ENCODE assay signal across 13 cellular contexts in the genomic region with DNA sequence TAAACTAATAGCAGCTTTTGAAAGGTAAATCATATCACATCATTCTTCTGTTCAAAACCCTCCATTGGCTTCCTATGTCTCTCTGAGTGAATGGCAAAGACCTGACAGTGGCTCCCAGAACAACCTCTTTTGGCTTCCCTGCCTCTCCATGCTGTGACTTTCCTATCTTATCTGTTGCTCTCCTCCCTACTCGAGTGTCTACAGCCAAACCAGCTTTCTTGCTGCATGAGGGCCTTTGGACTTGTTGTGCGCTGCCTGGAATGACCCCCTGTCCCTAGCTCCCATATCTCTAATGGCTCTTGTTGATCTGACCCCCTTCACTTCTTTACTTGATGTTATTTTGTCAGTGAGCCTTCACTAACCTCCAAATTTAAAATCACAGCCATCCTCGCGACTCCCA. TPM values are rescaled to one million over a fixed set of nuclear protein-coding genes. Genes with fewer than 3 reads are reported as not detected.
A peak's percentile ranks its signal among the peaks of the same experiment; 100 is the strongest.
DNase-seq lines count a peak whose midpoint lies in the region; ATAC-seq, FAIRE-seq and TF ChIP-seq lines count a peak whose summit lies in the region.
"Had no signal": no experiment of that assay in that cellular context is flagged by ENCODE, and none has a peak within 500 bp of the region (broad histone marks: within the 10 kb centered on the region; RNA-seq: fewer than 3 reads in every experiment).

No MANE protein-coding gene starts in this region.

- no peaks in the 10 kb centered on the region for H3K9me3 ChIP-seq in BLaER1 treated with 17β-estradiol and CSF1 and Interleukin-3, amounts not matched to agents 10 nM and 100 nM (replicated peaks in 1 of 11)
- H3K9me3 ChIP-seq in keratinocyte (ENCODE audit: control insufficient read depth, low read depth, low read length) = no peaks in the 10 kb centered on the region

- FAIRE-seq in keratinocyte (lab: Jason Lieb, UNC) = peak; percentile 13
- FAIRE-seq: D721Med, endometrium had no signal

- H3K4me3 ChIP-seq in BLaER1 treated with 17β-estradiol and CSF1 and Interleukin-3, amounts not matched to agents 10 nM and 100 nM = no peak overlapping the region
- peak overlapping the region in 1 of 3 experiments; percentile 29 for H3K4me3 ChIP-seq in keratinocyte (ENCODE audit: control insufficient read depth in 2 of 3, extremely low read depth in 1 of 3, insufficient read depth in 2 of 3, low read depth in 1 of 3, low read length in 3 of 3)

- H3K36me3 Mint-ChIP-seq in activated naive CD8-positive, alpha-beta T cell treated with anti-CD3 and anti-CD28 coated beads, Interleukin-2, amount 10 ng/mL, durations not matched to agents 7 days and 5 days = peaks cover 18% of the 10 kb centered on the region

- DNase-seq in DMS79 treated with DMSO at 0.1 percent for 48 hours (lab: John Stamatoyannopoulos, UW) (peak; percentile 66), keratinocyte (ENCODE audit: low read depth, low spot score) (no peak), SW480 (ENCODE audit: low spot score) (no peak), SW 1271 (lab: John Stamatoyannopoulos, UW) (no peak), NAMALWA (ENCODE audit: low spot score) (no peak)
- DNase-seq in activated naive CD8-positive, alpha-beta T cell treated with anti-CD3 and anti-CD28 coated beads, Interleukin-2, amount 10 ng/mL, durations not matched to agents 7 days and 5 days = no peak
- no peak for DNase-seq in stimulated activated CD4-positive, alpha-beta T cell treated with anti-CD3 and anti-CD28 coated beads, Interleukin-4, amount 100 ng/mL, for 4 hours
- DNase-seq: amygdala; NCI-H226; stimulated activated CD4-positive, alpha-beta T cell treated with anti-CD3 and anti-CD28 coated beads, Interleukin-12 subunit alpha, Interleukin-12 subunit beta, amount 100 ng/mL, for 4 hours had no signal

- H3K79me2 ChIP-seq in keratinocyte (ENCODE audit: control insufficient read depth, insufficient read depth, low read length) = peaks cover 25% of the 10 kb centered on the region

- peaks cover 13 to 25% (median 18%) of the 10 kb centered on the region in 10 experiments for H3K4me1 ChIP-seq in BLaER1 treated with 17β-estradiol and CSF1 and Interleukin-3, amounts not matched to agents 10 nM and 100 nM
- peaks cover 30% of the 10 kb centered on the region for H3K4me1 ChIP-seq in keratinocyte (ENCODE audit: control insufficient read depth, extremely low read depth, insufficient read depth, low read length)

- H3K36me3 ChIP-seq in BLaER1 treated with 17β-estradiol and CSF1 and Interleukin-3, amounts not matched to agents 10 nM and 100 nM = no peaks in the 10 kb centered on the region
- no peaks in the 10 kb centered on the region for H3K36me3 ChIP-seq in keratinocyte (ENCODE audit: control insufficient read depth in 2 of 2, extremely low read depth in 1 of 2, insufficient read depth in 2 of 2, low read length in 2 of 2)

- H3K4me3 Mint-ChIP-seq in activated naive CD8-positive, alpha-beta T cell treated with anti-CD3 and anti-CD28 coated beads, Interleukin-2, amount 10 ng/mL, durations not matched to agents 7 days and 5 days = peak overlapping the region; percentile 75

- ATAC-seq in activated naive CD8-positive, alpha-beta T cell treated with anti-CD3 and anti-CD28 coated beads, Interleukin-2, amount 10 ng/mL, durations not matched to agents 7 days and 5 days (ENCODE audit: low read depth) = no peak

- no peak overlapping the region for H2AFZ ChIP-seq in keratinocyte (ENCODE audit: control insufficient read depth, low read length)

- peaks cover 0 to 21% (median 0%) of the 10 kb centered on the region in 11 experiments; a peak in 10 of 22 replicates for H4K20me1 ChIP-seq in BLaER1 treated with 17β-estradiol and CSF1 and Interleukin-3, amounts not matched to agents 10 nM and 100 nM
- H4K20me1 ChIP-seq in keratinocyte (ENCODE audit: control insufficient read depth, extremely low read depth, insufficient read depth, low read length) = no peaks in the 10 kb centered on the region

- H3K4me2 ChIP-seq in BLaER1 treated with 17β-estradiol and CSF1 and Interleukin-3, amounts not matched to agents 10 nM and 100 nM = peak overlapping the region in 10 of 11 experiments; percentile 29 to 100 (median 92); a peak in 16 of 22 replicates
- peak overlapping the region; percentile 51 for H3K4me2 ChIP-seq in keratinocyte (ENCODE audit: control insufficient read depth, extremely low read depth, insufficient read depth, low read depth, low read length)

- no peaks in the 10 kb centered on the region for H3K9me1 ChIP-seq in keratinocyte (ENCODE audit: control insufficient read depth, extremely low read depth, insufficient read depth, low read length)

- H3K9me3 Mint-ChIP-seq in activated naive CD8-positive, alpha-beta T cell treated with anti-CD3 and anti-CD28 coated beads, Interleukin-2, amount 10 ng/mL, durations not matched to agents 7 days and 5 days = no peaks in the 10 kb centered on the region

- H3K9ac ChIP-seq in BLaER1 treated with 17β-estradiol and CSF1 and Interleukin-3, amounts not matched to agents 10 nM and 100 nM = no peak overlapping the region
- peak overlapping the region; percentile 34 for H3K9ac ChIP-seq in keratinocyte (ENCODE audit: control insufficient read depth, extremely low read depth, insufficient read depth, low read length)

- H3K27ac ChIP-seq in BLaER1 treated with 17β-estradiol and CSF1 and Interleukin-3, amounts not matched to agents 10 nM and 100 nM = no peak overlapping the region
- peak overlapping the region; percentile 93 for H3K27ac ChIP-seq in keratinocyte (ENCODE audit: control insufficient read depth, insufficient read depth, low read length)

- H3K27ac Mint-ChIP-seq in activated naive CD8-positive, alpha-beta T cell treated with anti-CD3 and anti-CD28 coated beads, Interleukin-2, amount 10 ng/mL, durations not matched to agents 7 days and 5 days = peak overlapping the region; percentile 1

- POLR2A ChIA-PET in activated naive CD8-positive, alpha-beta T cell treated with anti-CD3 and anti-CD28 coated beads, Interleukin-2, amount 10 ng/mL, durations not matched to agents 7 days and 5 days (lab: Charles Lee) = interaction anchor here (3.7 to 4.6 kb wide), 2 partner anchors 9 to 85 kb away, joined by 42 to 52 read pairs; no protein-coding TSS in a partner anchor

- no peak for TF ChIP-seq CTCF in keratinocyte (optimal IDR thresholded peaks at IDR 0.05 in 1 of 3, IDR thresholded peaks at IDR 0.05 in 1 of 3, conservative IDR thresholded peaks at IDR 0.05 in 1 of 3; ENCODE audit: extremely low read depth in 1 of 3, insufficient read depth in 2 of 3, low read length in 3 of 3)

- H3K4me1 Mint-ChIP-seq in activated naive CD8-positive, alpha-beta T cell treated with anti-CD3 and anti-CD28 coated beads, Interleukin-2, amount 10 ng/mL, durations not matched to agents 7 days and 5 days = peaks cover 44% of the 10 kb centered on the region

- dilution Hi-C loops in keratinocyte (cut with MboI; ENCODE audit: extremely low pct_ligation_motif_present, low sequenced_read_pairs) = no loop called here

- H3K27me3 Mint-ChIP-seq in activated naive CD8-positive, alpha-beta T cell treated with anti-CD3 and anti-CD28 coated beads, Interleukin-2, amount 10 ng/mL, durations not matched to agents 7 days and 5 days = no peaks in the 10 kb centered on the region

- H3K27me3 ChIP-seq in BLaER1 treated with 17β-estradiol and CSF1 and Interleukin-3, amounts not matched to agents 10 nM and 100 nM = peaks cover 0 to 5% (median 0%) of the 10 kb centered on the region in 11 experiments; a peak in 2 of 22 replicates
- H3K27me3 ChIP-seq in keratinocyte (ENCODE audit: control insufficient read depth, extremely low read depth, insufficient read depth, low read length) = no peaks in the 10 kb centered on the region

RNA-seq across cellular contexts. Expression of a gene that starts 2.5 kb away (rescaled TPM):
- 100 to 1,000 TPM; 233 to 245 TPM for total RNA-seq in activated naive CD8-positive, alpha-beta T cell treated with anti-CD3 and anti-CD28 coated beads, Interleukin-2, amount 10 ng/mL, durations not matched to agents 7 days and 5 days
- 9.5 to 11.0 TPM (median 9.9 TPM) in 3 replicates for polyA plus RNA-seq in keratinocyte
- 36.0 TPM for polyA plus RNA-seq in keratinocyte (2011; ENCODE audit: low read depth)
- 5.5 and 6.1 TPM in 2 replicates for polyA plus RNA-seq in keratinocyte (2011; cell fraction: cytosol; rRNA removed)
- 32.3 and 38.4 TPM in 2 replicates for polyA plus RNA-seq in keratinocyte (2011; cell fraction: nucleus; rRNA removed)
- polyA plus RNA-seq in keratinocyte (2012; ENCODE audit: low replicate concordance) = 9.3 and 16.1 TPM in 2 replicates
- polyA minus RNA-seq in keratinocyte = 39.6 to 72.5 TPM (median 53.5 TPM) in 3 replicates
- polyA minus RNA-seq in keratinocyte (2011; cell fraction: cytosol; rRNA and poly(A)+ RNA removed) = 12.7 TPM
- polyA minus RNA-seq in keratinocyte (2011; cell fraction: nucleus; rRNA and poly(A)+ RNA removed) = 74.7 and 120 TPM in 2 replicates
